ENCODE assay signal across 27 cellular contexts in genomic region chr16:50516890-50517289, GRCh38.
"Had no signal": no experiment of that assay in that cellular context is flagged by ENCODE, and none has a peak within 500 bp of the region (broad histone marks: within the 10 kb centered on the region; RNA-seq: fewer than 3 reads in every experiment).

No MANE protein-coding gene starts in this region.

- FAIRE-seq: urothelium cell line had no signal

- ATAC-seq: stimulated activated effector memory CD8-positive, alpha-beta T cell treated with anti-CD3 and anti-CD28 coated beads, Interleukin-12 subunit alpha, Interleukin-12 subunit beta, amount 100 ng/mL, for 72 hours; stimulated activated memory B cell treated with anti-CD40 and anti-IgM and Interleukin-4, amounts not matched to agents 10 μg/mL and 1 μg/mL and 100 μg/mL, for 72 hours; stimulated activated naive B cell treated with anti-CD40 and anti-IgM and Interleukin-4, amounts not matched to agents 10 μg/mL and 1 μg/mL and 100 μg/mL, for 72 hours; stimulated activated naive CD8-positive, alpha-beta T cell treated with anti-CD3 and anti-CD28 coated beads, Interleukin-15, amount 100 ng/mL, for 72 hours; stimulated activated naive CD8-positive, alpha-beta T cell treated with anti-CD3 and anti-CD28 coated beads, Interleukin-15, Interleukin-2, amounts not matched to agents 100 U/mL and 50 U/mL, for 24 hours; upper lobe of right lung had no signal

- DNase-seq: stimulated activated CD4-positive, alpha-beta T cell treated with anti-CD3 and anti-CD28 coated beads, Interleukin-2, amount 100 ng/mL, for 48 hours; stimulated activated CD4-positive, alpha-beta T cell treated with anti-CD3 and anti-CD28 coated beads, Interleukin-4, amount 100 ng/mL, for 1 hour; stimulated activated CD4-positive, alpha-beta T cell treated with anti-CD3 and anti-CD28 coated beads, Interleukin-4, amount 100 ng/mL, for 24 hours; stimulated activated CD4-positive, alpha-beta T cell treated with anti-CD3 and anti-CD28 coated beads, Interleukin-4, amount 100 ng/mL, for 4 hours; stimulated activated CD8-positive, alpha-beta memory T cell treated with anti-CD3 and anti-CD28 coated beads, Interleukin-4, amount 100 ng/mL, for 48 hours; stimulated activated naive B cell treated with anti-CD40 and anti-IgM and Interleukin-4, amounts not matched to agents 10 μg/mL and 1 μg/mL and 100 μg/mL, for 72 hours; stimulated activated naive CD4-positive, alpha-beta T cell; stimulated activated naive CD4-positive, alpha-beta T cell treated with Interleukin-2 at 50 U/mL for 16 hours; stimulated activated naive CD8-positive, alpha-beta T cell treated with anti-CD3 and anti-CD28 coated beads, Interleukin-15, amount 100 ng/mL, for 72 hours; stimulated activated naive CD8-positive, alpha-beta T cell treated with anti-CD3 and anti-CD28 coated beads, Interleukin-15, Interleukin-2, amounts not matched to agents 100 U/mL and 50 U/mL, for 24 hours; substantia nigra; testis; thyroid gland; tibial artery; transverse colon; trophoblast cell; upper lobe of left lung; upper lobe of right lung; uterus had no signal

- H3K27ac ChIP-seq: stomach, suprapubic skin, testis, thoracic aorta, thyroid gland, tibial artery, tibial nerve, transverse colon, upper lobe of left lung, upper lobe of right lung, uterus, vagina had no signal

- H3K36me3 ChIP-seq: stomach, suprapubic skin, thoracic aorta, thyroid gland, tibial artery, tibial nerve, transverse colon, upper lobe of left lung, upper lobe of right lung, uterus, vagina had no signal

- H3K27me3 ChIP-seq: testis, thyroid gland, tibial artery, transverse colon, upper lobe of left lung, vagina had no signal

- H3K4me1 ChIP-seq: stomach, suprapubic skin, testis, thyroid gland, tibial artery, tibial nerve, transverse colon, upper lobe of left lung, upper lobe of right lung, uterus, vagina had no signal

- H3K4me3 ChIP-seq: stomach, suprapubic skin, testis, thoracic aorta, thyroid gland, tibial artery, tibial nerve, transverse colon, upper lobe of left lung, upper lobe of right lung, uterus, vagina had no signal

- H3K9me3 ChIP-seq: testis, thyroid gland, upper lobe of right lung had no signal
